In the genomic region with DNA sequence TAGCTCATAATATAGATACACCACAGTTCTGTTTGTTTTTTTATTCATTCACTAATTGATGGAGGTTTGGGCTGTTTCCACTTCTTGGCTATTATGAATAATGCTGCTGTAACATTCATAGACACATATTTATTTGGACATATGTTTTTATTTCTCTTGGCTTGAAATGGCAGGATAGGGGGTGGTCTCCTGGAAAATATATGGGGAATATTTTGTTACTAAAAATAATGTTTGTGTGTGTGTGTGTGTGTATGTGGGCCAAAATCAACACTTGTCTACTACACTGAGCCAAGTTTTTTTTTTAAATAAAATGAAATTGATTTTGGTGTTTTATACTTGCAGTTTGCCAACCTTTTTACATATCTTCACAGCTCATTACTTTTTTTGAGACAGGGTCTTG, we compare ENCODE assay signal across 18 cellular contexts.
DNase-seq lines count a peak whose midpoint lies in the region; ATAC-seq lines count a peak whose summit lies in the region.
"Had no signal": no experiment of that assay in that cellular context is flagged by ENCODE, and none has a peak within 500 bp of the region (broad histone marks: within the 10 kb centered on the region; RNA-seq: fewer than 3 reads in every experiment).

No MANE protein-coding gene starts in this region.

- no peak overlapping the region for H3K4me3 Mint-ChIP-seq in naive thymus-derived CD4-positive, alpha-beta T cell
- H3K4me3 Mint-ChIP-seq: CD14-positive monocyte; CD4-positive, alpha-beta memory T cell; GM23338 had no signal

- H3K4me3 ChIP-seq in naive thymus-derived CD4-positive, alpha-beta T cell (ENCODE audit: low read length): no peak overlapping the region
- H3K4me3 ChIP-seq: A549, BLaER1, GM23338 had no signal

- DNase-seq in NCI-H1092 treated with DMSO at 0.1 percent for 48 hours (lab: John Stamatoyannopoulos, UW) (peak; percentile 14), NCI-H1092 (lab: John Stamatoyannopoulos, UW) (no peak), NCI-H446 treated with DMSO at 0.1 percent for 48 hours (lab: John Stamatoyannopoulos, UW) (peak; percentile 95), dermis microvascular lymphatic vessel endothelial cell (ENCODE audit: low read depth in 2 of 2) (peak; percentile 64 to 75), AML-193 (lab: John Stamatoyannopoulos, UW) (no peak)
- DNase-seq in naive thymus-derived CD4-positive, alpha-beta T cell: no peak
- DNase-seq: CD4-positive, alpha-beta memory T cell; DMS153; DMS79; GF-D8; HCEC 1CT had no signal

- peaks cover 0 to 18% (median 0%) of the 10 kb centered on the region in 11 donors for H3K9me3 Mint-ChIP-seq in naive thymus-derived CD4-positive, alpha-beta T cell

- H3K27me3 Mint-ChIP-seq in naive thymus-derived CD4-positive, alpha-beta T cell: peaks cover 0 to 44% (median 32%) of the 10 kb centered on the region in 5 donors

- H3K36me3 Mint-ChIP-seq in naive thymus-derived CD4-positive, alpha-beta T cell: no peaks in the 10 kb centered on the region
- H3K36me3 Mint-ChIP-seq: CD14-positive monocyte; CD4-positive, alpha-beta memory T cell had no signal

- no peak for ATAC-seq in HG02759 (IDR thresholded peaks at IDR 0.05; ENCODE audit: unreplicated experiment)
- no peak for ATAC-seq in naive thymus-derived CD4-positive, alpha-beta T cell
- ATAC-seq: A549, GM23338 had no signal

- H3K27me3 ChIP-seq in naive thymus-derived CD4-positive, alpha-beta T cell (ENCODE audit: control insufficient read depth in 2 of 2, insufficient read depth in 2 of 2, low read length in 2 of 2): no peaks in the 10 kb centered on the region
- H3K27me3 ChIP-seq: BLaER1 had no signal

- intact Hi-C loops in naive thymus-derived CD4-positive, alpha-beta T cell (cut with micrococcal nuclease): no loop called here

- CTCF ChIA-PET in naive thymus-derived CD4-positive, alpha-beta T cell (lab: Charles Lee): no interaction called here

- no peaks in the 10 kb centered on the region for H3K36me3 ChIP-seq in naive thymus-derived CD4-positive, alpha-beta T cell (ENCODE audit: control insufficient read depth in 2 of 3, insufficient read depth in 3 of 3, low read length in 3 of 3)
- H3K36me3 ChIP-seq: BLaER1 had no signal

- H3K27ac Mint-ChIP-seq in naive thymus-derived CD4-positive, alpha-beta T cell: no peak overlapping the region
- H3K27ac Mint-ChIP-seq: CD14-positive monocyte; CD4-positive, alpha-beta memory T cell; GM23338 had no signal

- POLR2A ChIA-PET in naive thymus-derived CD4-positive, alpha-beta T cell (lab: Charles Lee): no interaction called here

- no peaks in the 10 kb centered on the region for H3K4me1 ChIP-seq in naive thymus-derived CD4-positive, alpha-beta T cell (ENCODE audit: control insufficient read depth in 2 of 2, insufficient read depth in 2 of 2, low read length in 2 of 2)
- H3K4me1 ChIP-seq: BLaER1 had no signal

- no peaks in the 10 kb centered on the region for H3K4me1 Mint-ChIP-seq in naive thymus-derived CD4-positive, alpha-beta T cell
- H3K4me1 Mint-ChIP-seq: CD14-positive monocyte; CD4-positive, alpha-beta memory T cell; GM23338 had no signal

- H3K27ac ChIP-seq in naive thymus-derived CD4-positive, alpha-beta T cell (ENCODE audit: low read depth, low read length): no peak overlapping the region
- H3K27ac ChIP-seq: 22Rv1, A549, BLaER1, HL-60 had no signal

- no peaks in the 10 kb centered on the region for H3K9me3 ChIP-seq in naive thymus-derived CD4-positive, alpha-beta T cell (ENCODE audit: control insufficient read depth in 2 of 3, low read length in 3 of 3)
- H3K9me3 ChIP-seq: BLaER1 had no signal

Comparison
In these comparisons a context has a peak if more than half of its experiments do, and no peak if none do; other contexts are left out.
1. DNase-seq: peak in NCI-H1092 treated with DMSO at 0.1 percent for 48 hours (single experiment), NCI-H446 treated with DMSO at 0.1 percent for 48 hours (single experiment) and dermis microvascular lymphatic vessel endothelial cell (2 of 2); none in NCI-H1092 (single experiment), naive thymus-derived CD4-positive, alpha-beta T cell (0 of 9) and AML-193 (0 of 2).